ENCODE assay signal across 1 cellular context in genomic region chr2:64649013-64649484, GRCh38.
TF ChIP-seq lines count a peak whose summit lies in the region.

No MANE protein-coding gene starts in this region.

TF ChIP-seq in K562, 482 proteins besides CTCF, POLR2A, EP300 and RAD21 (continued from another document):
- TF ChIP-seq RNF219 (CRISPR knock-in tag; IDR thresholded peaks at IDR 0.05) (no peak), ZNF316 (IDR thresholded peaks at IDR 0.05) (peak; percentile 39; the same call in 1 of the 2 replicates), CHAMP1 (IDR thresholded peaks at IDR 0.05) (peak; percentile 50; the same call in 1 of the 2 replicates), ZNF551 (CRISPR knock-in tag; IDR thresholded peaks at IDR 0.05) (no peak)
